Comparison of ENCODE assay signal across 8 cellular contexts in the genomic region with DNA sequence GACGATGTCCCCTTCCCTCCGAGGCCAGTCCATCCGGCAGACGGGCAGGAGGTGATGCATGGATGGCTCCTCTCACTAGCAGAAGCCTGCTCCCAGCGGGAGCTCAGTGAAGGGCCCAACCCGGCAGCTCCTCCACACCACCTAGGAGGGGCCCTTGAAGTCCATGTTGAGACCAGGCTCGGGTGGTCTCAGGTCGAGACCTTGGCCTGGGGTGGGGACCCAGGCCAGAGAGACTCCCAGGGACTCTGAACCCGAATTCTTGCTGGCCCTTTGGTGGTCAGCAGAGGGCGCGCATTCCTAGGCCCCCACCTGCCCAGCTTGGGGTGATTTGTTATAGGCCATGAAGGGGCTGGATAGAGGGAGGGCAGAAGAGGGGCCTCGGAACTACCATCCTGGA. TPM values are rescaled to one million over a fixed set of nuclear protein-coding genes. Genes with fewer than 3 reads are reported as not detected.
DNase-seq lines count a peak whose midpoint lies in the region; ATAC-seq and TF ChIP-seq lines count a peak whose summit lies in the region.

No MANE protein-coding gene starts in this region.

- no peak for TF ChIP-seq EP300 in upper lobe of left lung (IDR thresholded peaks at IDR 0.05)

- no peaks in the 10 kb centered on the region for H3K9me3 ChIP-seq in BLaER1 treated with 17β-estradiol and CSF1 and Interleukin-3, amounts not matched to agents 10 nM and 100 nM (replicated peaks in 1 of 11)
- H3K9me3 ChIP-seq in iPS-20b (ENCODE audit: insufficient read depth, low read depth, low read length) (no peaks in the 10 kb centered on the region), upper lobe of left lung (no peaks in the 10 kb centered on the region)

- peak; percentile 5 to 25 for ATAC-seq in upper lobe of left lung (ENCODE audit: low FRiP score in 2 of 2)
- ATAC-seq in GM21576 (IDR thresholded peaks at IDR 0.05; ENCODE audit: unreplicated experiment) = no peak
- no peak for ATAC-seq in HG02884 (IDR thresholded peaks at IDR 0.05; ENCODE audit: unreplicated experiment)
- no peak for ATAC-seq in HG02763 (IDR thresholded peaks at IDR 0.05; ENCODE audit: unreplicated experiment)

- H3K27ac ChIP-seq in BLaER1 treated with 17β-estradiol and CSF1 and Interleukin-3, amounts not matched to agents 10 nM and 100 nM = no peak overlapping the region
- H3K27ac ChIP-seq in KMS-11 (no peak overlapping the region), iPS-20b (ENCODE audit: low read length) (no peak overlapping the region), upper lobe of left lung (no peak overlapping the region)

- no peaks in the 10 kb centered on the region for H3K36me3 Mint-ChIP-seq in activated naive CD8-positive, alpha-beta T cell treated with anti-CD3 and anti-CD28 coated beads for 36 hours

- peak overlapping the region; percentile 95; the same call in 1 of the 2 replicates for H2AFZ ChIP-seq in KMS-11 (ENCODE audit: low read depth)

- H3K36me3 ChIP-seq in BLaER1 treated with 17β-estradiol and CSF1 and Interleukin-3, amounts not matched to agents 10 nM and 100 nM = no peaks in the 10 kb centered on the region
- H3K36me3 ChIP-seq in KMS-11 (ENCODE audit: insufficient read depth) (no peaks in the 10 kb centered on the region), iPS-20b (ENCODE audit: insufficient read depth, low read depth, low read length) (no peaks in the 10 kb centered on the region), upper lobe of left lung (no peaks in the 10 kb centered on the region)

- peak overlapping the region; percentile 95 to 100 (median 99) for H3K4me2 ChIP-seq in BLaER1 treated with 17β-estradiol and CSF1 and Interleukin-3, amounts not matched to agents 10 nM and 100 nM
- peak overlapping the region; percentile 84; the same call in 1 of the 2 replicates for H3K4me2 ChIP-seq in KMS-11

- WGBS in upper lobe of left lung, 2 donors = 26 to 33% methylated on average over 6 to 8 of the region's 12 CpGs

- H3K4me3 ChIP-seq in BLaER1 treated with 17β-estradiol and CSF1 and Interleukin-3, amounts not matched to agents 10 nM and 100 nM = peak overlapping the region; percentile 54 to 74 (median 64)
- peak overlapping the region; percentile 15 for H3K4me3 ChIP-seq in KMS-11 (IDR thresholded peaks at IDR 0.05; ENCODE audit: insufficient read depth, low read depth, low read length)
- H3K4me3 ChIP-seq in iPS-20b (ENCODE audit: low read length) = peak overlapping the region; percentile 68; the same call in 1 of the 2 replicates
- peak overlapping the region in 1 of 4 donors; percentile 48 for H3K4me3 ChIP-seq in upper lobe of left lung

- no peaks in the 10 kb centered on the region for H3K79me2 ChIP-seq in KMS-11 (ENCODE audit: insufficient read depth, low read depth)

- peak overlapping the region; percentile 59 for H3K4me3 Mint-ChIP-seq in activated naive CD8-positive, alpha-beta T cell treated with anti-CD3 and anti-CD28 coated beads for 36 hours

- TF ChIP-seq POLR2A in upper lobe of left lung (IDR thresholded peaks at IDR 0.05) = no peak

- H3K9ac ChIP-seq in BLaER1 treated with 17β-estradiol and CSF1 and Interleukin-3, amounts not matched to agents 10 nM and 100 nM = peak overlapping the region in 5 of 11 experiments; percentile 70 to 78 (median 73); a peak in 8 of 22 replicates
- H3K9ac ChIP-seq in KMS-11 (no peak overlapping the region), iPS-20b (ENCODE audit: low read depth, low read length) (no peak overlapping the region)

- no peak overlapping the region for H3K27ac Mint-ChIP-seq in activated naive CD8-positive, alpha-beta T cell treated with anti-CD3 and anti-CD28 coated beads for 36 hours

- H3K27me3 Mint-ChIP-seq in activated naive CD8-positive, alpha-beta T cell treated with anti-CD3 and anti-CD28 coated beads for 36 hours = peaks cover 39% of the 10 kb centered on the region

- DNase-seq in activated naive CD8-positive, alpha-beta T cell treated with anti-CD3 and anti-CD28 coated beads for 36 hours = no peak
- no peak for DNase-seq in upper lobe of left lung

- H4K20me1 ChIP-seq in BLaER1 treated with 17β-estradiol and CSF1 and Interleukin-3, amounts not matched to agents 10 nM and 100 nM = peaks cover 0 to 7% (median 0%) of the 10 kb centered on the region in 11 experiments; a peak in 2 of 22 replicates
- H4K20me1 ChIP-seq in KMS-11 (ENCODE audit: insufficient read depth) = no peaks in the 10 kb centered on the region

- peaks cover 15 to 35% (median 30%) of the 10 kb centered on the region in 10 experiments for H3K4me1 ChIP-seq in BLaER1 treated with 17β-estradiol and CSF1 and Interleukin-3, amounts not matched to agents 10 nM and 100 nM
- H3K4me1 ChIP-seq in KMS-11 (ENCODE audit: low read depth, poor library complexity, severe bottlenecking) = no peaks in the 10 kb centered on the region
- peaks cover 3% of the 10 kb centered on the region; the same call in 1 of the 2 replicates for H3K4me1 ChIP-seq in iPS-20b (ENCODE audit: insufficient read depth, low read length)
- peaks cover 14 to 31% (median 26%) of the 10 kb centered on the region in 4 donors for H3K4me1 ChIP-seq in upper lobe of left lung

- peaks cover 20 to 28% (median 23%) of the 10 kb centered on the region in 11 experiments for H3K27me3 ChIP-seq in BLaER1 treated with 17β-estradiol and CSF1 and Interleukin-3, amounts not matched to agents 10 nM and 100 nM
- peaks cover 7% of the 10 kb centered on the region for H3K27me3 ChIP-seq in KMS-11 (ENCODE audit: insufficient read depth, low read depth)
- H3K27me3 ChIP-seq in iPS-20b (ENCODE audit: insufficient read depth, low read length) = peaks cover 97% of the 10 kb centered on the region
- H3K27me3 ChIP-seq in upper lobe of left lung = peaks cover 0 to 17% (median 7%) of the 10 kb centered on the region in 4 donors

- H3K9me3 Mint-ChIP-seq in activated naive CD8-positive, alpha-beta T cell treated with anti-CD3 and anti-CD28 coated beads for 36 hours = no peaks in the 10 kb centered on the region

- TF ChIP-seq CTCF in KMS-11 (conservative IDR thresholded peaks at IDR 0.05; ENCODE audit: low read depth, low read length) = peak; percentile 65
- TF ChIP-seq CTCF in upper lobe of left lung (IDR thresholded peaks at IDR 0.05) = peak in 2 of 6 experiments; percentile 11 to 16

- peaks cover 11% of the 10 kb centered on the region for H3K4me1 Mint-ChIP-seq in activated naive CD8-positive, alpha-beta T cell treated with anti-CD3 and anti-CD28 coated beads for 36 hours

RNA-seq across cellular contexts. Expression of a gene that starts 0.6 kb away (rescaled TPM):
- total RNA-seq in activated naive CD8-positive, alpha-beta T cell treated with anti-CD3 and anti-CD28 coated beads for 36 hours = under 1 TPM in 1 of 2 experiments, not detected in 1; 0.32 TPM
- total RNA-seq in upper lobe of left lung = 1 to 10 TPM in 3 of 6 donors, under 1 TPM in 1, not detected in 2; 0.37 to 5.5 (median 2.6) TPM

RNA-seq across cellular contexts. Expression of a gene that starts 18.7 kb away (rescaled TPM):
- 1 to 10 TPM; 1.8 to 2.2 TPM for total RNA-seq in activated naive CD8-positive, alpha-beta T cell treated with anti-CD3 and anti-CD28 coated beads for 36 hours
- 1 to 10 TPM in 1 of 6 donors, under 1 TPM in 5; under 0.01 to 1.1 (median 0.43) TPM for total RNA-seq in upper lobe of left lung

RNA-seq across cellular contexts. Expression of a gene that starts 33.1 kb away (rescaled TPM):
- under 1 TPM; 0.08 to 0.26 TPM for total RNA-seq in activated naive CD8-positive, alpha-beta T cell treated with anti-CD3 and anti-CD28 coated beads for 36 hours
- total RNA-seq in upper lobe of left lung = 10 to 100 TPM in 5 of 6 donors, 1 to 10 TPM in 1; 3.8 to 31.9 (median 15.5) TPM

Comparison
In these comparisons a context has a peak if more than half of its experiments do, and no peak if none do; other contexts are left out.
1. ATAC-seq: peak in upper lobe of left lung (2 of 2); none in GM21576 (single experiment), HG02884 (single experiment) and HG02763 (single experiment).